24 cellular contexts compared by ENCODE assay signal in genomic region chr16:13856811-13857511, GRCh38.
"Had no signal": no experiment of that assay in that cellular context is flagged by ENCODE, and none has a peak within 500 bp of the region (broad histone marks: within the 10 kb centered on the region; RNA-seq: fewer than 3 reads in every experiment).

No MANE protein-coding gene starts in this region.

- H3K79me2 ChIP-seq: hepatocyte had no signal

- H2AFZ ChIP-seq: hepatocyte had no signal

- H3K36me3 ChIP-seq: left ventricle myocardium inferior, ovary, spleen, thyroid gland, transverse colon, upper lobe of left lung, vagina had no signal

- H3K27me3 ChIP-seq: hepatocyte, ovary, thyroid gland, transverse colon, upper lobe of left lung, vagina had no signal

- DNase-seq: islet precursor cell; left ventricle myocardium inferior; midbrain; mucosa of descending colon; naive thymus-derived CD4-positive, alpha-beta T cell; ovary; retina; right cardiac atrium; spleen; stimulated activated CD4-positive, alpha-beta T cell treated with anti-CD3 and anti-CD28 coated beads, Interleukin-4, amount 100 ng/mL, for 24 hours; stimulated activated naive CD4-positive, alpha-beta T cell; substantia nigra; thyroid gland; transverse colon; upper lobe of left lung had no signal

- ATAC-seq: mucosa of descending colon; naive thymus-derived CD4-positive, alpha-beta T cell; natural killer cell treated with Interleukin-12 subunit alpha and Interleukin-12 subunit beta and Interleukin-15 and Interleukin-18, amount 100 ng/mL, for 72 hours; right cardiac atrium; sciatic nerve; stimulated activated effector memory CD8-positive, alpha-beta T cell treated with anti-CD3 and anti-CD28 coated beads, Interleukin-12 subunit alpha, Interleukin-12 subunit beta, amount 100 ng/mL, for 72 hours had no signal

- H3K4me3 Mint-ChIP-seq: naive thymus-derived CD4-positive, alpha-beta T cell; natural killer cell treated with Interleukin-12 subunit alpha and Interleukin-12 subunit beta and Interleukin-15 and Interleukin-18, amount 100 ng/mL, for 72 hours; stimulated activated effector memory CD8-positive, alpha-beta T cell treated with anti-CD3 and anti-CD28 coated beads, Interleukin-12 subunit alpha, Interleukin-12 subunit beta, amount 100 ng/mL, for 72 hours; stimulated activated naive CD8-positive, alpha-beta T cell treated with anti-CD3 and anti-CD28 coated beads, Interleukin-15, Interleukin-2, amounts not matched to agents 100 ng/mL and 50 ng/mL, for 24 hours had no signal

- H3K4me2 ChIP-seq: hepatocyte had no signal

- H3K4me1 ChIP-seq: left ventricle myocardium inferior, spleen, thyroid gland, transverse colon, upper lobe of left lung, vagina had no signal

- H3K9me3 Mint-ChIP-seq: natural killer cell treated with Interleukin-12 subunit alpha and Interleukin-12 subunit beta and Interleukin-15 and Interleukin-18, amount 100 ng/mL, for 72 hours; stimulated activated naive CD8-positive, alpha-beta T cell treated with anti-CD3 and anti-CD28 coated beads, Interleukin-15, Interleukin-2, amounts not matched to agents 100 ng/mL and 50 ng/mL, for 24 hours had no signal

- H3K27ac ChIP-seq: hepatocyte, left ventricle myocardium inferior, ovary, skin epidermis, spleen, thyroid gland, transverse colon, upper lobe of left lung, vagina had no signal

- H3K36me3 Mint-ChIP-seq: natural killer cell treated with Interleukin-12 subunit alpha and Interleukin-12 subunit beta and Interleukin-15 and Interleukin-18, amount 100 ng/mL, for 72 hours; stimulated activated effector memory CD8-positive, alpha-beta T cell treated with anti-CD3 and anti-CD28 coated beads, Interleukin-12 subunit alpha, Interleukin-12 subunit beta, amount 100 ng/mL, for 72 hours had no signal

- H3K4me3 ChIP-seq: hepatocyte, left ventricle myocardium inferior, lung, mucosa of descending colon, ovary, skin epidermis, spleen, thyroid gland, transverse colon, upper lobe of left lung, vagina had no signal

- H3K9me3 ChIP-seq: left ventricle myocardium inferior, mucosa of descending colon, ovary, spleen, thyroid gland, transverse colon, upper lobe of left lung, vagina had no signal

- H3K27ac Mint-ChIP-seq: natural killer cell treated with Interleukin-12 subunit alpha and Interleukin-12 subunit beta and Interleukin-15 and Interleukin-18, amount 100 ng/mL, for 72 hours; progenitor cell of endocrine pancreas; stimulated activated effector memory CD8-positive, alpha-beta T cell treated with anti-CD3 and anti-CD28 coated beads, Interleukin-12 subunit alpha, Interleukin-12 subunit beta, amount 100 ng/mL, for 72 hours; stimulated activated naive CD8-positive, alpha-beta T cell treated with anti-CD3 and anti-CD28 coated beads, Interleukin-15, Interleukin-2, amounts not matched to agents 100 ng/mL and 50 ng/mL, for 24 hours had no signal

- H3K4me1 Mint-ChIP-seq: stimulated activated effector memory CD8-positive, alpha-beta T cell treated with anti-CD3 and anti-CD28 coated beads, Interleukin-12 subunit alpha, Interleukin-12 subunit beta, amount 100 ng/mL, for 72 hours had no signal
